ENCODE assay signal across 13 cellular contexts in genomic region chr15:40991355-40991754, GRCh38.
"Had no signal": no experiment of that assay in that cellular context is flagged by ENCODE, and none has a peak within 500 bp of the region (broad histone marks: within the 10 kb centered on the region; RNA-seq: fewer than 3 reads in every experiment).

No MANE protein-coding gene starts in this region.

- ATAC-seq: gastroesophageal sphincter; left ventricle myocardium superior; stimulated activated memory B cell treated with anti-CD40 and anti-IgM and Interleukin-4, amounts not matched to agents 10 μg/mL and 1 μg/mL and 100 μg/mL, for 72 hours had no signal

- H3K4me2 ChIP-seq: hepatocyte had no signal

- H3K9me3 Mint-ChIP-seq: stimulated activated memory B cell treated with anti-CD40 and anti-IgM and Interleukin-4, amounts not matched to agents 10 μg/mL and 1 μg/mL and 100 μg/mL, for 72 hours; type B pancreatic cell had no signal

- H3K27me3 ChIP-seq: cardiac muscle cell, colonic mucosa, gastroesophageal sphincter, hepatocyte had no signal

- H3K4me1 ChIP-seq: colonic mucosa, parathyroid adenoma had no signal

- H3K4me3 Mint-ChIP-seq: stimulated activated memory B cell treated with anti-CD40 and anti-IgM and Interleukin-4, amounts not matched to agents 10 μg/mL and 1 μg/mL and 100 μg/mL, for 72 hours; type B pancreatic cell had no signal

- H3K4me3 ChIP-seq: cardiac muscle cell, colonic mucosa, gastroesophageal sphincter, hepatocyte had no signal

- H2AFZ ChIP-seq: hepatocyte, parathyroid adenoma had no signal

- H3K9me3 ChIP-seq: colonic mucosa, gastroesophageal sphincter had no signal

- H3K9ac ChIP-seq: parathyroid adenoma had no signal

- H3K4me1 Mint-ChIP-seq: stimulated activated memory B cell treated with anti-CD40 and anti-IgM and Interleukin-4, amounts not matched to agents 10 μg/mL and 1 μg/mL and 100 μg/mL, for 72 hours had no signal

- H3K27me3 Mint-ChIP-seq: stimulated activated memory B cell treated with anti-CD40 and anti-IgM and Interleukin-4, amounts not matched to agents 10 μg/mL and 1 μg/mL and 100 μg/mL, for 72 hours; type B pancreatic cell had no signal

- DNase-seq: activated CD4-positive, CD25-positive, alpha-beta regulatory T cell treated with anti-CD3 and anti-CD28 coated beads, Interleukin-2, amount 50 U/mL, for 72 hours; activated gamma-delta T cell; colonic mucosa; effector CD4-positive, alpha-beta T cell; kidney; left ventricle myocardium superior; substantia nigra had no signal

- H3K27ac ChIP-seq: cardiac muscle cell, colonic mucosa, gastroesophageal sphincter, parathyroid adenoma had no signal

- H3K27ac Mint-ChIP-seq: stimulated activated memory B cell treated with anti-CD40 and anti-IgM and Interleukin-4, amounts not matched to agents 10 μg/mL and 1 μg/mL and 100 μg/mL, for 72 hours; type B pancreatic cell had no signal
